8 cellular contexts compared by ENCODE assay signal in genomic region chr16:75494696-75495601, GRCh38. TPM values are rescaled to one million over a fixed set of nuclear protein-coding genes. Genes with fewer than 3 reads are reported as not detected.
DNase-seq lines count a peak whose midpoint lies in the region; ATAC-seq, FAIRE-seq and TF ChIP-seq lines count a peak whose summit lies in the region.

Gene CHST6 (minus strand): TSS chr16:75495441. CDS start chr16:75479828, 15,613 bp downstream.

- H3K4me2 ChIP-seq in A549, result peak within 1 kb of the TSS; percentile 94

- H3K36me3 Mint-ChIP-seq in osteocyte (ENCODE audit: unreplicated experiment), result no peaks in the 10 kb centered on the region

- H3K27ac ChIP-seq in A549, result peak within 1 kb of the TSS; percentile 60 to 83; a peak in 5 of 6 replicates

- peak in 1 of 2 experiments; percentile 17 for DNase-seq in A549 (ENCODE audit: low read depth in 1 of 2, low spot score in 1 of 2)
- DNase-seq in activated T-cell treated with anti-CD3 and anti-CD28 coated beads, Interleukin-2, amount 50 U/mL, for 48 hours, result peak; percentile 37 to 55
- peak; percentile 86 for DNase-seq in globus pallidus (ENCODE audit: low spot score)
- DNase-seq in osteocyte (ENCODE audit: extremely low spot score, unreplicated experiment), result no peak
- DNase-seq in GM19240 (ENCODE audit: insufficient read length, low spot score), result no peak
- DNase-seq in H4 (ENCODE audit: low spot score), result no peak

- no peaks in the 10 kb centered on the region for H3K9me3 ChIP-seq in A549

- peak; percentile 47 to 82; a peak in 4 of 6 replicates for ATAC-seq in A549
- peak; percentile 85 for ATAC-seq in GM18502 (IDR thresholded peaks at IDR 0.05; ENCODE audit: poor library complexity, unreplicated experiment)
- peak; percentile 77 for ATAC-seq in HG03097 (IDR thresholded peaks at IDR 0.05; ENCODE audit: low FRiP score, unreplicated experiment)

- TF ChIP-seq EP300 in A549 (IDR thresholded peaks at IDR 0.05), result no peak

- CTCF ChIA-PET in A549 (lab: Yijun Ruan, JAX), result interaction anchor here (0.7 to 5.4 kb wide), 10 partner anchors 8 to 296 kb away, joined by 3 to 41 read pairs (median 4); no protein-coding TSS in a partner anchor

- no peak for TF ChIP-seq RAD21 in A549 (conservative IDR thresholded peaks at IDR 0.05 in 1 of 2, IDR thresholded peaks at IDR 0.05 in 1 of 2)

- no peaks in the 10 kb centered on the region for H3K9me3 Mint-ChIP-seq in osteocyte (ENCODE audit: unreplicated experiment)

- H3K27me3 Mint-ChIP-seq in osteocyte (ENCODE audit: unreplicated experiment), result peaks cover 16% of the 10 kb centered on the region

- no peak for TF ChIP-seq CTCF in A549 (IDR thresholded peaks at IDR 0.05)
- TF ChIP-seq CTCF in osteocyte (IDR thresholded peaks at IDR 0.05), result no peak

- POLR2A ChIA-PET in A549 (lab: Yijun Ruan, JAX), result interaction anchor here (0.8 to 1.6 kb wide), 3 partner anchors 8 to 61 kb away, joined by 3 to 4 read pairs (median 3); partner anchors contain the start of gene CFDP1

- no peak; the same call in 1 of the 2 replicates for TF ChIP-seq POLR2A in A549 (IDR thresholded peaks at IDR 0.05; ENCODE audit: low read length)

- no peak within 1 kb of the TSS for H3K27ac Mint-ChIP-seq in osteocyte (ENCODE audit: unreplicated experiment)

- peak within 1 kb of the TSS; percentile 44 for H3K4me3 ChIP-seq in A549

- H3K4me3 Mint-ChIP-seq in osteocyte (ENCODE audit: unreplicated experiment), result peak within 1 kb of the TSS; percentile 79

- H3K4me1 Mint-ChIP-seq in osteocyte (ENCODE audit: unreplicated experiment), result peaks cover 7% of the 10 kb centered on the region

- no peak for FAIRE-seq in A549 (lab: Jason Lieb, UNC)

- H3K4me1 ChIP-seq in A549, result 0 out of 3 replicates have a peak, but pooled peaks cover 3% of the 10 kb centered on the region

- 70% methylated on average over 34 of the region's 66 CpGs for WGBS in A549 (ENCODE audit: missing lambda C conversion rate)

TF ChIP-seq in A549, 52 proteins besides CTCF, POLR2A, EP300 and RAD21:
- TF ChIP-seq PBX3 (IDR thresholded peaks at IDR 0.05) (no peak), HOXB5 (CRISPR knock-in tag; IDR thresholded peaks at IDR 0.05) (no peak), HOXB13 (CRISPR knock-in tag; IDR thresholded peaks at IDR 0.05; ENCODE audit: low read depth) (no peak), KDM5A (IDR thresholded peaks at IDR 0.05) (no peak)
- TF ChIP-seq, protein P1, sequence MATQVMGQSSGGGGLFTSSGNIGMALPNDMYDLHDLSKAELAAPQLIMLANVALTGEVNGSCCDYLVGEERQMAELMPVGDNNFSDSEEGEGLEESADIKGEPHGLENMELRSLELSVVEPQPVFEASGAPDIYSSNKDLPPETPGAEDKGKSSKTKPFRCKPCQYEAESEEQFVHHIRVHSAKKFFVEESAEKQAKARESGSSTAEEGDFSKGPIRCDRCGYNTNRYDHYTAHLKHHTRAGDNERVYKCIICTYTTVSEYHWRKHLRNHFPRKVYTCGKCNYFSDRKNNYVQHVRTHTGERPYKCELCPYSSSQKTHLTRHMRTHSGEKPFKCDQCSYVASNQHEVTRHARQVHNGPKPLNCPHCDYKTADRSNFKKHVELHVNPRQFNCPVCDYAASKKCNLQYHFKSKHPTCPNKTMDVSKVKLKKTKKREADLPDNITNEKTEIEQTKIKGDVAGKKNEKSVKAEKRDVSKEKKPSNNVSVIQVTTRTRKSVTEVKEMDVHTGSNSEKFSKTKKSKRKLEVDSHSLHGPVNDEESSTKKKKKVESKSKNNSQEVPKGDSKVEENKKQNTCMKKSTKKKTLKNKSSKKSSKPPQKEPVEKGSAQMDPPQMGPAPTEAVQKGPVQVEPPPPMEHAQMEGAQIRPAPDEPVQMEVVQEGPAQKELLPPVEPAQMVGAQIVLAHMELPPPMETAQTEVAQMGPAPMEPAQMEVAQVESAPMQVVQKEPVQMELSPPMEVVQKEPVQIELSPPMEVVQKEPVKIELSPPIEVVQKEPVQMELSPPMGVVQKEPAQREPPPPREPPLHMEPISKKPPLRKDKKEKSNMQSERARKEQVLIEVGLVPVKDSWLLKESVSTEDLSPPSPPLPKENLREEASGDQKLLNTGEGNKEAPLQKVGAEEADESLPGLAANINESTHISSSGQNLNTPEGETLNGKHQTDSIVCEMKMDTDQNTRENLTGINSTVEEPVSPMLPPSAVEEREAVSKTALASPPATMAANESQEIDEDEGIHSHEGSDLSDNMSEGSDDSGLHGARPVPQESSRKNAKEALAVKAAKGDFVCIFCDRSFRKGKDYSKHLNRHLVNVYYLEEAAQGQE (IDR thresholded peaks at IDR 0.05), result no peak

RNA-seq across cellular contexts. Expression of gene CHST6, which starts in this region (rescaled TPM):
- polyA plus RNA-seq in A549 (2011; rRNA removed) (0.37 and 0.57 TPM in 2 replicates), A549 (2017; fragmentation: RNase III; extraction: RNeasy Plus Mini Kit Qiagen cat#74134 plus additional on column Dnase treatment) (0.38 to 0.74 TPM (median 0.65 TPM) in 3 replicates)
- polyA plus RNA-seq in A549 (2012; cell fraction: cytosol; rRNA removed), result 0.16 and 0.27 TPM in 2 replicates
- polyA plus RNA-seq in A549 (2012; cell fraction: nucleus; rRNA removed), result 0.31 and 0.73 TPM in 2 replicates
- polyA minus RNA-seq in A549 (2011; rRNA and poly(A)+ RNA removed), result 0.39 and 0.74 TPM in 2 replicates
- total RNA-seq in osteocyte, result 0.43 and 0.55 TPM in 2 replicates
- total RNA-seq in H4 (2014; rRNA removed; shearing (Covaris generic)), result 0.04 TPM in 2 replicates

Comparison
In these comparisons a context has a peak if more than half of its experiments do, and no peak if none do; other contexts are left out.
1. Peak in ATAC-seq, H3K4me3 ChIP-seq, H3K27ac ChIP-seq and H3K4me2 ChIP-seq in A549; RNA of the gene not detected or under 1 TPM.
2. DNase-seq: peak in activated T-cell treated with anti-CD3 and anti-CD28 coated beads, Interleukin-2, amount 50 U/mL, for 48 hours (2 of 2) and globus pallidus (single experiment); none in osteocyte (single experiment), GM19240 (single experiment) and H4 (single experiment).
3. Peak in every context shown above with its lines, with median percentiles within 50 percentile points of each other: ATAC-seq.